25 cellular contexts compared by ENCODE assay signal in the genomic region with DNA sequence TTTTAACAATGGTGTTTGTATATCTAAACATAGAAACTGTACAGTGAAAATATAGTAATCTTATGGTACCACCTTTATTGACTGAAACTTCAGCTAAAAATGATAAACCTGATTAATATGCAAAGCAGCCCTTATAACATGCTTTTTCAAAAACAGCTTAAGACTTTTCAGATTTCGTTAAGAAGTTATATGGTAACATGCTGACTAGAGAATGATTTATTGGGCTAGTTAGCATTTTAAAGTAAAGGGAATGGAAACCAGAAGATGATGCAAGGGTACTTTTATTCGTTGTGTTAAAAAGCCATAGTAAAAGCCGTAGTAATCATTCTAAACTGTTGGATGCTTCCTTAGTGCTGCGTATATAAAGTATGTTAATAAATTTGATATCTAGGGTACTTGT.
"Had no signal": no experiment of that assay in that cellular context is flagged by ENCODE, and none has a peak within 500 bp of the region (broad histone marks: within the 10 kb centered on the region; RNA-seq: fewer than 3 reads in every experiment).

No MANE protein-coding gene starts in this region.

- H3K27me3 ChIP-seq: suprapubic skin, transverse colon, upper lobe of right lung, uterus had no signal

- H3K27ac ChIP-seq: coronary artery, lower lobe of right lung, skin epidermis, suprapubic skin, transverse colon, upper lobe of right lung, uterus had no signal

- H3K36me3 ChIP-seq: lower lobe of right lung, prostate gland, suprapubic skin, transverse colon, upper lobe of right lung, uterus had no signal

- H3K4me3 ChIP-seq: coronary artery, lower lobe of right lung, prostate gland, skin epidermis, suprapubic skin, transverse colon, upper lobe of right lung, uterus had no signal

- ATAC-seq: effector memory CD8-positive, alpha-beta T cell; left colon; left ventricle myocardium superior; lower lobe of right lung; naive thymus-derived CD8-positive, alpha-beta T cell; right cardiac atrium; stimulated activated naive CD8-positive, alpha-beta T cell treated with anti-CD3 and anti-CD28 coated beads, Interleukin-15, amount 100 ng/mL, for 72 hours; upper lobe of right lung had no signal

- DNase-seq: dermis blood vessel endothelial cell; effector memory CD8-positive, alpha-beta T cell; hypothalamus; immature natural killer cell; islet precursor cell; kidney glomerular epithelial cell; left colon; left ventricle myocardium superior; lower lobe of right lung; naive thymus-derived CD8-positive, alpha-beta T cell; nephron progenitor cell; nucleus accumbens; right cardiac atrium; stimulated activated CD4-positive, alpha-beta T cell treated with anti-CD3 and anti-CD28 coated beads, Interleukin-15, amount 100 ng/mL, for 24 hours; stimulated activated CD4-positive, alpha-beta T cell treated with anti-CD3 and anti-CD28 coated beads, Interleukin-2, amount 100 ng/mL, for 48 hours; stimulated activated CD8-positive, alpha-beta memory T cell treated with anti-CD3 and anti-CD28 coated beads, Interleukin-4, amount 100 ng/mL, for 48 hours; stimulated activated naive CD4-positive, alpha-beta T cell; stimulated activated naive CD8-positive, alpha-beta T cell treated with anti-CD3 and anti-CD28 coated beads, Interleukin-15, amount 100 ng/mL, for 72 hours; transverse colon; upper lobe of right lung; uterus had no signal

- H3K9me3 ChIP-seq: lower lobe of right lung, prostate gland, suprapubic skin, transverse colon, upper lobe of right lung, uterus had no signal
